Comparison of ENCODE assay signal across 23 cellular contexts in the genomic region with DNA sequence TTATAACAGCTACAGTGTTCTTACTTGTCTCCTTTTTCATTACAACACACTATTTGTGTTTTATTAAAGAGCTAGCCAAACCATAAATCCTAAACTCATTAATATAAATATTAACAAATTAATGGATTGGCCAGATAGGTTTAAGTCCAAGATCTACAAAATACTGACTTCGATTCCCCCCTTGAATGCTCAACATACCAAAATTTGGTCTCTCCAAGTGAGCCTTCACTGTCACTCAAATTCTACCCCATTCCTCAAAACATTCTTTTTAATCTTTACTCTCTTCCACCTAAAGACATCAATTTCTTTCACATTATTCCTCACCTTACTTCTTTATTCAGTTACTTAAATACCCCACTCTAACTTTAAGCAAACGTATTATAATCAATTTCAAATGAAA.
"Had no signal": no experiment of that assay in that cellular context is flagged by ENCODE, and none has a peak within 500 bp of the region (broad histone marks: within the 10 kb centered on the region; RNA-seq: fewer than 3 reads in every experiment).

No MANE protein-coding gene starts in this region.

- H3K4me3 ChIP-seq: colonic mucosa, coronary artery, dorsolateral prefrontal cortex, esophagus muscularis mucosa, esophagus squamous epithelium, gastrocnemius medialis, gastroesophageal sphincter, heart left ventricle, heart right ventricle had no signal

- H3K4me1 ChIP-seq: colonic mucosa, esophagus muscularis mucosa, esophagus squamous epithelium, foreskin keratinocyte, gastrocnemius medialis, gastroesophageal sphincter, heart left ventricle, heart right ventricle had no signal

- H3K36me3 ChIP-seq: colonic mucosa, esophagus muscularis mucosa, esophagus squamous epithelium, gastrocnemius medialis, gastroesophageal sphincter, heart left ventricle, heart right ventricle had no signal

- H3K9me3 ChIP-seq: colonic mucosa, esophagus squamous epithelium, gastrocnemius medialis had no signal

- DNase-seq: colonic mucosa; cortex of kidney; dermis blood vessel endothelial cell; dorsolateral prefrontal cortex; effector CD4-positive, alpha-beta T cell; effector CD8-positive, alpha-beta T cell; effector memory CD4-positive, alpha-beta T cell; effector memory CD8-positive, alpha-beta T cell; endodermal cell; erythroblast; esophagus squamous epithelium; foreskin fibroblast; foreskin keratinocyte; foreskin melanocyte; gastrocnemius medialis; glutamatergic neuron; head of caudate nucleus; heart left ventricle; heart right ventricle had no signal

- H3K27ac ChIP-seq: colonic mucosa, coronary artery, dorsolateral prefrontal cortex, epithelial cell of prostate, esophagus muscularis mucosa, esophagus squamous epithelium, foreskin keratinocyte, gastrocnemius medialis, gastroesophageal sphincter, heart left ventricle, heart right ventricle had no signal
